In the genomic region with DNA sequence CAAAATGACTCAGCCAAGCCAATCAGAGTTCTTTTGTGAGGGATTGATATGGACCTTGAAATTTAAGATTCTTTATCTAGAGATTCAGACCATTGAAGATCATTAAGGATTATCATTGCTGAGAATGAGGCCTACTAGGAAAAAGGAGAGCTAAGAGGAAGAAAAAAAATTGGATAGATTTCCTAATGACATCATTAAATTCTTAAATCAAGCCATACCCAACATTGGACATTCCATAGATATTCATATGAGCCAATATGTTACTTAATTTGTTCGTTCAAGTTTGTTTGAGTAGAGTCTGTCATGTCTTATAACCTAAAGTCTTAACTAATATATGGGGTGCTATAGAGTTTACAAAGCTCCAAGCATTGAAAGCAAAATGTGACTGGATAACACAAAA, we compare ENCODE assay signal across 8 cellular contexts.
"Had no signal": no experiment of that assay in that cellular context is flagged by ENCODE, and none has a peak within 500 bp of the region (broad histone marks: within the 10 kb centered on the region; RNA-seq: fewer than 3 reads in every experiment).

No MANE protein-coding gene starts in this region.

- H3K27ac ChIP-seq: GM23248, KMS-11 had no signal

- H3K9me3 Mint-ChIP-seq: IgD-negative memory B cell had no signal

- H3K9ac ChIP-seq: GM23248, KMS-11 had no signal

- H2AFZ ChIP-seq: GM23248 had no signal

- H3K36me3 Mint-ChIP-seq: IgD-negative memory B cell had no signal

- H3K4me3 ChIP-seq: GM23248, HAP-1 had no signal

- H3K27me3 Mint-ChIP-seq: IgD-negative memory B cell had no signal

- H3K4me2 ChIP-seq: KMS-11 had no signal

- H3K4me1 Mint-ChIP-seq: IgD-negative memory B cell had no signal

- H3K9me3 ChIP-seq: HAP-1 had no signal

- H3K4me3 Mint-ChIP-seq: IgD-negative memory B cell had no signal

- ATAC-seq: HCT116 had no signal

- H3K27ac Mint-ChIP-seq: IgD-negative memory B cell had no signal

- H3K36me3 ChIP-seq: HAP-1 had no signal

- DNase-seq: GM23248, GOT3, H7, KBM-7 had no signal
